ENCODE assay signal across 8 cellular contexts in genomic region chr3:190017575-190018288, GRCh38.
A peak's percentile ranks its signal among the peaks of the same experiment; 100 is the strongest.
DNase-seq lines count a peak whose midpoint lies in the region; ATAC-seq and TF ChIP-seq lines count a peak whose summit lies in the region.

No MANE protein-coding gene starts in this region.

- no peaks in the 10 kb centered on the region for H3K36me3 ChIP-seq in psoas muscle (ENCODE audit: insufficient read depth in 1 of 2, low read depth in 1 of 2)

- H3K36me3 Mint-ChIP-seq in activated T-helper 1 cell treated with anti-CD3 and anti-CD28 coated beads, Interleukin-12 subunit alpha, Interleukin-12 subunit beta, Interleukin-2, Interleukin-4 antibody, amounts not matched to agents 30 ng/mL and 10 ng/mL and 1 ng/mL, durations not matched to agents 14 hours and 24 hours and 36 hours (ENCODE audit: low read depth), result no peaks in the 10 kb centered on the region

- 0 out of 2 replicates have a peak, but pooled peaks have one; percentile 2 for TF ChIP-seq CTCF in GM12874 (IDR thresholded peaks at IDR 0.05; ENCODE audit: insufficient read depth, low read depth, low read length)
- TF ChIP-seq CTCF in epithelial cell of esophagus (IDR thresholded peaks at IDR 0.05; ENCODE audit: insufficient read depth, low read depth, low read length, missing control alignments), result peak; percentile 51
- TF ChIP-seq CTCF in psoas muscle (IDR thresholded peaks at IDR 0.05), result peak; percentile 7

- no peak overlapping the region for H3K27ac ChIP-seq in psoas muscle

- intact Hi-C loops in psoas muscle (cut with DNase I), result no loop called here
- intact Hi-C loops in activated T-helper 1 cell treated with anti-CD3 and anti-CD28 coated beads, Interleukin-12 subunit alpha, Interleukin-12 subunit beta, Interleukin-2, Interleukin-4 antibody, amounts not matched to agents 30 ng/mL and 10 ng/mL and 1 ng/mL, durations not matched to agents 14 hours and 24 hours and 36 hours (cut with micrococcal nuclease), result no loop called here

- H3K27ac Mint-ChIP-seq in activated T-helper 1 cell treated with anti-CD3 and anti-CD28 coated beads, Interleukin-12 subunit alpha, Interleukin-12 subunit beta, Interleukin-2, Interleukin-4 antibody, amounts not matched to agents 30 ng/mL and 10 ng/mL and 1 ng/mL, durations not matched to agents 14 hours and 24 hours and 36 hours, result no peak overlapping the region

- H3K4me1 ChIP-seq in psoas muscle, result no peaks in the 10 kb centered on the region

- no peaks in the 10 kb centered on the region for H3K9me3 Mint-ChIP-seq in activated T-helper 1 cell treated with anti-CD3 and anti-CD28 coated beads, Interleukin-12 subunit alpha, Interleukin-12 subunit beta, Interleukin-2, Interleukin-4 antibody, amounts not matched to agents 30 ng/mL and 10 ng/mL and 1 ng/mL, durations not matched to agents 14 hours and 24 hours and 36 hours

- ATAC-seq in psoas muscle, result no peak
- no peak for ATAC-seq in HG02884 (IDR thresholded peaks at IDR 0.05; ENCODE audit: unreplicated experiment)

- peak; percentile 10 for DNase-seq in NCI-H69 (lab: John Stamatoyannopoulos, UW)
- DNase-seq in epithelial cell of esophagus (ENCODE audit: low read depth), result peak; percentile 79
- DNase-seq in psoas muscle, result no peak
- no peak for DNase-seq in HuH-7 (ENCODE audit: low spot score)
- no peak for DNase-seq in DMS114 treated with DMSO at 0.1 percent for 48 hours (lab: John Stamatoyannopoulos, UW; ENCODE audit: unreplicated experiment)
- no peak for DNase-seq in activated T-helper 1 cell treated with anti-CD3 and anti-CD28 coated beads, Interleukin-12 subunit alpha, Interleukin-12 subunit beta, Interleukin-2, Interleukin-4 antibody, amounts not matched to agents 30 ng/mL and 10 ng/mL and 1 ng/mL, durations not matched to agents 14 hours and 24 hours and 36 hours (ENCODE audit: low spot score)

- H3K27me3 ChIP-seq in psoas muscle (ENCODE audit: insufficient read depth in 3 of 3, low read length in 2 of 3), result no peaks in the 10 kb centered on the region

- H3K9me3 ChIP-seq in psoas muscle, result no peaks in the 10 kb centered on the region

- peaks cover 2% of the 10 kb centered on the region for H3K27me3 Mint-ChIP-seq in activated T-helper 1 cell treated with anti-CD3 and anti-CD28 coated beads, Interleukin-12 subunit alpha, Interleukin-12 subunit beta, Interleukin-2, Interleukin-4 antibody, amounts not matched to agents 30 ng/mL and 10 ng/mL and 1 ng/mL, durations not matched to agents 14 hours and 24 hours and 36 hours (ENCODE audit: insufficient read depth)

- 40 to 49% (median 43%) methylated on average over 6 of the region's 6 CpGs for WGBS in psoas muscle, 3 donors

- no peak overlapping the region for H3K4me3 ChIP-seq in epithelial cell of esophagus (ENCODE audit: low read length)
- no peak overlapping the region for H3K4me3 ChIP-seq in psoas muscle

- no peak overlapping the region for H3K4me3 Mint-ChIP-seq in activated T-helper 1 cell treated with anti-CD3 and anti-CD28 coated beads, Interleukin-12 subunit alpha, Interleukin-12 subunit beta, Interleukin-2, Interleukin-4 antibody, amounts not matched to agents 30 ng/mL and 10 ng/mL and 1 ng/mL, durations not matched to agents 14 hours and 24 hours and 36 hours

- H3K4me1 Mint-ChIP-seq in activated T-helper 1 cell treated with anti-CD3 and anti-CD28 coated beads, Interleukin-12 subunit alpha, Interleukin-12 subunit beta, Interleukin-2, Interleukin-4 antibody, amounts not matched to agents 30 ng/mL and 10 ng/mL and 1 ng/mL, durations not matched to agents 14 hours and 24 hours and 36 hours (ENCODE audit: low read depth), result no peaks in the 10 kb centered on the region

Comparison
In these comparisons a context has a peak if more than half of its experiments do, and no peak if none do; other contexts are left out.
1. DNase-seq: peak in NCI-H69 (single experiment) and epithelial cell of esophagus (single experiment); none in psoas muscle (0 of 2), HuH-7 (single experiment), DMS114 treated with DMSO at 0.1 percent for 48 hours (single experiment) and activated T-helper 1 cell treated with anti-CD3 and anti-CD28 coated beads, Interleukin-12 subunit alpha, Interleukin-12 subunit beta, Interleukin-2, Interleukin-4 antibody, amounts not matched to agents 30 ng/mL and 10 ng/mL and 1 ng/mL, durations not matched to agents 14 hours and 24 hours and 36 hours (single experiment).
2. Peak in every context shown above with its lines, with median percentiles within 50 percentile points of each other: CTCF ChIP-seq.